19 cellular contexts compared by ENCODE assay signal in genomic region chr7:2125931-2126330, GRCh38.
"Had no signal": no experiment of that assay in that cellular context is flagged by ENCODE, and none has a peak within 500 bp of the region (broad histone marks: within the 10 kb centered on the region; RNA-seq: fewer than 3 reads in every experiment).

No MANE protein-coding gene starts in this region.

- DNase-seq: colonic mucosa; cortex of kidney; effector CD8-positive, alpha-beta T cell; effector memory CD8-positive, alpha-beta T cell; foreskin keratinocyte; head of caudate nucleus; heart right ventricle; hippocampal formation; left cardiac atrium; left lung; left ventricle myocardium superior; lower lobe of right lung; mesenchymal stem cell; mucosa of descending colon; naive B cell had no signal

- H3K4me1 ChIP-seq: colonic mucosa, foreskin keratinocyte had no signal

- H3K4me3 ChIP-seq: colonic mucosa, esophagus muscularis mucosa, gastroesophageal sphincter, heart right ventricle, left lung, lower lobe of right lung, mucosa of descending colon had no signal

- H3K9me3 Mint-ChIP-seq: dendritic cell treated with granulocyte-macrophage colony-stimulating factor and Interleukin-4, amounts not matched to agents 40 ng/mL and 50 ng/mL, for 4 days; effector memory CD8-positive, alpha-beta T cell; mesothelial cell of epicardium; naive B cell had no signal

- H3K36me3 Mint-ChIP-seq: mesothelial cell of epicardium, naive B cell had no signal

- H3K36me3 ChIP-seq: colonic mucosa had no signal

- H3K27ac ChIP-seq: colonic mucosa, esophagus muscularis mucosa, foreskin keratinocyte, gastroesophageal sphincter, heart right ventricle, left lung, lower lobe of right lung had no signal

- H3K27me3 Mint-ChIP-seq: dendritic cell treated with granulocyte-macrophage colony-stimulating factor and Interleukin-4, amounts not matched to agents 40 ng/mL and 50 ng/mL, for 4 days; effector memory CD8-positive, alpha-beta T cell; naive B cell had no signal

- H3K27me3 ChIP-seq: colonic mucosa, esophagus muscularis mucosa, foreskin keratinocyte, gastroesophageal sphincter, heart right ventricle, left lung had no signal

- H3K4me3 Mint-ChIP-seq: dendritic cell treated with granulocyte-macrophage colony-stimulating factor and Interleukin-4, amounts not matched to agents 40 ng/mL and 50 ng/mL, for 4 days; effector memory CD8-positive, alpha-beta T cell; mesothelial cell of epicardium had no signal

- H3K9me3 ChIP-seq: colonic mucosa, esophagus muscularis mucosa, gastroesophageal sphincter, heart right ventricle, left lung, lower lobe of right lung, mucosa of descending colon had no signal

- H3K27ac Mint-ChIP-seq: dendritic cell treated with granulocyte-macrophage colony-stimulating factor and Interleukin-4, amounts not matched to agents 40 ng/mL and 50 ng/mL, for 4 days; mesothelial cell of epicardium had no signal

- ATAC-seq: effector memory CD8-positive, alpha-beta T cell; foreskin keratinocyte; gastroesophageal sphincter; heart right ventricle; left cardiac atrium; left lung; left ventricle myocardium superior; lower lobe of right lung; mucosa of descending colon had no signal
